10 cellular contexts compared by ENCODE assay signal in genomic region chr11:71438650-71439049, GRCh38.
"Had no signal": no experiment of that assay in that cellular context is flagged by ENCODE, and none has a peak within 500 bp of the region (broad histone marks: within the 10 kb centered on the region; RNA-seq: fewer than 3 reads in every experiment).

No MANE protein-coding gene starts in this region.

- H3K9ac ChIP-seq: GM23248 had no signal

- H3K27ac ChIP-seq: GM23248, HL-60 had no signal

- H3K4me1 ChIP-seq: HAP-1 had no signal

- DNase-seq: GM23248, GOT3, H7, HFFc6, KG1 had no signal

- H2AFZ ChIP-seq: GM23248 had no signal

- H3K9me3 ChIP-seq: HAP-1 had no signal

- ATAC-seq: HCT116, HepG2, K562 had no signal

- H3K4me3 ChIP-seq: GM23248, HAP-1, K562 had no signal
